Comparison of ENCODE assay signal across 2 cellular contexts in the genomic region with DNA sequence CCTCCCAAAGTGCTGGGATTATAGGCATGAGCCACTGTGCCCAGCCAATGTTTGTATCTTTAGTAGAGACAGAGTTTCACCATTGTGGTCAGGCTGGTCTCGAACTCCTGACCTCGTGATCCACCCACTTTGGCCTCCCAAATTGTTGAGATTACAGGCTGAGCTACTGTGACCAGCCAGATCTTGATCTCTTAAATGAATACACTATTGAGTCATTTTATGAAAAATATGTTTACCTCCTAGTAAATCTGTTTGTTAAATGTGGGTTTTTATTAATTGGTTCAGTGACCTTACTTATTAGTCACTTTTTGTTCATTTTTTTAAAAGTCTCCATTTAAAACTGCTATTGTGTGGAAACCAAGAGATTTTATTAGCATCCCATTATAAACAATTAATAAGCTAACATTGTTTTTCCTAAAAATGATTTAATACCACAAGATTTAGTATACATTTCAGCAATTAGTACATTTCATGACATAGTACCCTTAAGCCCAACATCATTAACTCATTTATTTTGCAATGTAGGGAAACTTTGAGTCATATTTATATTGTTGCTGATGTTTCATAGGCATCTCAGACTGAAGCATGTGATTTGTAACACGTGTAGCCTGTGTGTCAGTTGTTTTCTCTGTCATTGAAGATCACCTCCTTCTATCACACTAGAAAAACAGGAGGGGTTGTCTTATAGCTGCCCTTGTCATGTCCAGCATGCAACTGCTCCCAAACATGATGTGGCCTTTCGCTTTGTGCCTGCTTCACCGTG.
A peak's percentile ranks its signal among the peaks of the same experiment; 100 is the strongest.
TF ChIP-seq lines count a peak whose summit lies in the region.

No MANE protein-coding gene starts in this region.

TF ChIP-seq in HepG2, 621 proteins besides CTCF, POLR2A, EP300 and RAD21 (continued from another document):
- no peak for TF ChIP-seq HNF4G (IDR thresholded peaks at IDR 0.05; ENCODE audit: borderline replicate concordance, low read depth, low read length)
- no peak for TF ChIP-seq HNF4G (CRISPR knock-in tag; IDR thresholded peaks at IDR 0.05; ENCODE audit: borderline replicate concordance, low read depth)
- TF ChIP-seq ZNF282 (IDR thresholded peaks at IDR 0.05; ENCODE audit: partially characterized antibody), result no peak
- TF ChIP-seq, protein P1, sequence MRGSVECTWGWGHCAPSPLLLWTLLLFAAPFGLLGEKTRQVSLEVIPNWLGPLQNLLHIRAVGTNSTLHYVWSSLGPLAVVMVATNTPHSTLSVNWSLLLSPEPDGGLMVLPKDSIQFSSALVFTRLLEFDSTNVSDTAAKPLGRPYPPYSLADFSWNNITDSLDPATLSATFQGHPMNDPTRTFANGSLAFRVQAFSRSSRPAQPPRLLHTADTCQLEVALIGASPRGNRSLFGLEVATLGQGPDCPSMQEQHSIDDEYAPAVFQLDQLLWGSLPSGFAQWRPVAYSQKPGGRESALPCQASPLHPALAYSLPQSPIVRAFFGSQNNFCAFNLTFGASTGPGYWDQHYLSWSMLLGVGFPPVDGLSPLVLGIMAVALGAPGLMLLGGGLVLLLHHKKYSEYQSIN (CRISPR knock-in tag; IDR thresholded peaks at IDR 0.05; ENCODE audit: borderline replicate concordance), result no peak
- TF ChIP-seq SETDB1 (CRISPR knock-in tag; IDR thresholded peaks at IDR 0.05; ENCODE audit: borderline replicate concordance), result no peak
- TF ChIP-seq, protein P2, sequence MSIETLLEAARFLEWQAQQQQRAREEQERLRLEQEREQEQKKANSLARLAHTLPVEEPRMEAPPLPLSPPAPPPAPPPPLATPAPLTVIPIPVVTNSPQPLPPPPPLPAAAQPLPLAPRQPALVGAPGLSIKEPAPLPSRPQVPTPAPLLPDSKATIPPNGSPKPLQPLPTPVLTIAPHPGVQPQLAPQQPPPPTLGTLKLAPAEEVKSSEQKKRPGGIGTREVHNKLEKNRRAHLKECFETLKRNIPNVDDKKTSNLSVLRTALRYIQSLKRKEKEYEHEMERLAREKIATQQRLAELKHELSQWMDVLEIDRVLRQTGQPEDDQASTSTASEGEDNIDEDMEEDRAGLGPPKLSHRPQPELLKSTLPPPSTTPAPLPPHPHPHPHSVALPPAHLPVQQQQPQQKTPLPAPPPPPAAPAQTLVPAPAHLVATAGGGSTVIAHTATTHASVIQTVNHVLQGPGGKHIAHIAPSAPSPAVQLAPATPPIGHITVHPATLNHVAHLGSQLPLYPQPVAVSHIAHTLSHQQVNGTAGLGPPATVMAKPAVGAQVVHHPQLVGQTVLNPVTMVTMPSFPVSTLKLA (IDR thresholded peaks at IDR 0.05), result peak; percentile 29; the same call in 1 of the 2 replicates

TF ChIP-seq in GM12878, 131 proteins besides CTCF, POLR2A, EP300 and RAD21 (continued from another document):
- TF ChIP-seq, protein P3, sequence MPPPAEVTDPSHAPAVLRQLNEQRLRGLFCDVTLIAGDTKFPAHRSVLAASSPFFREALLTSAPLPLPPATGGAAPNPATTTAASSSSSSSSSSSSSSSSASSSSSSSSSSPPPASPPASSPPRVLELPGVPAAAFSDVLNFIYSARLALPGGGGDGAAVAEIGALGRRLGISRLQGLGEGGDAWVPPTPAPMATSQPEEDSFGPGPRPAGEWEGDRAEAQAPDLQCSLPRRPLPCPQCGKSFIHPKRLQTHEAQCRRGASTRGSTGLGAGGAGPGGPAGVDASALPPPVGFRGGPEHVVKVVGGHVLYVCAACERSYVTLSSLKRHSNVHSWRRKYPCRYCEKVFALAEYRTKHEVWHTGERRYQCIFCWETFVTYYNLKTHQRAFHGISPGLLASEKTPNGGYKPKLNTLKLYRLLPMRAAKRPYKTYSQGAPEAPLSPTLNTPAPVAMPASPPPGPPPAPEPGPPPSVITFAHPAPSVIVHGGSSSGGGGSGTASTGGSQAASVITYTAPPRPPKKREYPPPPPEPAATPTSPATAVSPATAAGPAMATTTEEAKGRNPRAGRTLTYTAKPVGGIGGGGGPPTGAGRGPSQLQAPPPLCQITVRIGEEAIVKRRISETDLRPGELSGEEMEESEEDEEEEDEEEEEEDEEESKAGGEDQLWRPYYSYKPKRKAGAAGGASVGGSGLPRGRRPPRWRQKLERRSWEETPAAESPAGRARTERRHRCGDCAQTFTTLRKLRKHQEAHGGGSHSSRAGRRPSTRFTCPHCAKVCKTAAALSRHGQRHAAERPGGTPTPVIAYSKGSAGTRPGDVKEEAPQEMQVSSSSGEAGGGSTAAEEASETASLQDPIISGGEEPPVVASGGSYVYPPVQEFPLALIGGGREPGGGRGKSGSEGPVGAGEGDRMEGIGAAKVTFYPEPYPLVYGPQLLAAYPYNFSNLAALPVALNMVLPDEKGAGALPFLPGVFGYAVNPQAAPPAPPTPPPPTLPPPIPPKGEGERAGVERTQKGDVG (CRISPR knock-in tag; IDR thresholded peaks at IDR 0.05), result no peak
- TF ChIP-seq HDAC6 (IDR thresholded peaks at IDR 0.05; ENCODE audit: unreplicated experiment) (no peak), TCF7 (IDR thresholded peaks at IDR 0.05; ENCODE audit: borderline replicate concordance) (no peak), GABPA (IDR thresholded peaks at IDR 0.05; ENCODE audit: low read depth) (no peak), STAT1 (conservative IDR thresholded peaks at IDR 0.05) (no peak), BACH1 (IDR thresholded peaks at IDR 0.05; ENCODE audit: borderline replicate concordance) (no peak)
- TF ChIP-seq, protein P4, sequence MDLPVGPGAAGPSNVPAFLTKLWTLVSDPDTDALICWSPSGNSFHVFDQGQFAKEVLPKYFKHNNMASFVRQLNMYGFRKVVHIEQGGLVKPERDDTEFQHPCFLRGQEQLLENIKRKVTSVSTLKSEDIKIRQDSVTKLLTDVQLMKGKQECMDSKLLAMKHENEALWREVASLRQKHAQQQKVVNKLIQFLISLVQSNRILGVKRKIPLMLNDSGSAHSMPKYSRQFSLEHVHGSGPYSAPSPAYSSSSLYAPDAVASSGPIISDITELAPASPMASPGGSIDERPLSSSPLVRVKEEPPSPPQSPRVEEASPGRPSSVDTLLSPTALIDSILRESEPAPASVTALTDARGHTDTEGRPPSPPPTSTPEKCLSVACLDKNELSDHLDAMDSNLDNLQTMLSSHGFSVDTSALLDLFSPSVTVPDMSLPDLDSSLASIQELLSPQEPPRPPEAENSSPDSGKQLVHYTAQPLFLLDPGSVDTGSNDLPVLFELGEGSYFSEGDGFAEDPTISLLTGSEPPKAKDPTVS (IDR thresholded peaks at IDR 0.05; ENCODE audit: low read depth, low read length), result no peak
